ENCODE assay signal across 8 cellular contexts in the genomic region with DNA sequence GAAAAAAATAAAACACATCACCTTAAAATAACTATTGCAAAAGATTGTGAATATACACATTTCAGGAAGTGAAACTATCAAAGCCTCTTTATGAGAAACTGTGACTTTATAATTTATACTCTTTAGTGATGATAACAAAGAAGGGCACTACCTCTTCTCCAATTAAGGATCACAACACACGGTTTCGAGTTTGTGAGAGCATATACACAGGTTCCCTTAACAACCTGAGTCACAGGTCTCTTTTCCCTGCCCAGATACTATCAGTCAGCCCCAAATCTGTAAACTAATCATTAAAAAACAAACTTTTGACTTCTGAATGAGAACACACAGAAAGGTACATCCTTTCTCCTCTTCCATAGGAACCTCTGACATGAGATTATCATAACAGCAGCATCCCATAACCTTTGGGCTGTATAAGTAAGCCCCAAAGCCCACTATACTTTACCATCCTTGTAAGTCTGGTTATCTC. TPM values are rescaled to one million over a fixed set of nuclear protein-coding genes. Genes with fewer than 3 reads are reported as not detected.
DNase-seq lines count a peak whose midpoint lies in the region; ATAC-seq and TF ChIP-seq lines count a peak whose summit lies in the region.

No MANE protein-coding gene starts in this region.

- H3K36me3 Mint-ChIP-seq in CD8-positive, alpha-beta T cell = peaks cover 26% of the 10 kb centered on the region
- H3K36me3 Mint-ChIP-seq in activated T-helper 1 cell treated with anti-CD3 and anti-CD28 coated beads, Interleukin-12 subunit alpha, Interleukin-12 subunit beta, Interleukin-2, Interleukin-4 antibody, amounts not matched to agents 30 ng/mL and 10 ng/mL and 1 ng/mL, durations not matched to agents 14 hours and 24 hours and 36 hours (ENCODE audit: low read depth) = peaks cover 33% of the 10 kb centered on the region
- H3K36me3 Mint-ChIP-seq in naive thymus-derived CD4-positive, alpha-beta T cell = peaks cover 10 to 35% (median 17%) of the 10 kb centered on the region in 5 donors

- H3K27ac ChIP-seq in CD8-positive, alpha-beta T cell (ENCODE audit: low read depth, low read length) = peak overlapping the region; percentile 31
- peak overlapping the region; percentile 38 for H3K27ac ChIP-seq in naive thymus-derived CD4-positive, alpha-beta T cell (ENCODE audit: low read depth, low read length)

- H3K36me3 ChIP-seq in CD8-positive, alpha-beta T cell (ENCODE audit: insufficient read depth, low read length) = peaks cover 4% of the 10 kb centered on the region
- peaks cover 0 to 13% (median 0%) of the 10 kb centered on the region in 3 experiments for H3K36me3 ChIP-seq in naive thymus-derived CD4-positive, alpha-beta T cell (ENCODE audit: control insufficient read depth in 2 of 3, insufficient read depth in 3 of 3, low read length in 3 of 3)

- TF ChIP-seq CTCF in CD8-positive, alpha-beta T cell (IDR thresholded peaks at IDR 0.05) = no peak

- H3K9me3 Mint-ChIP-seq in CD8-positive, alpha-beta T cell = no peaks in the 10 kb centered on the region
- no peaks in the 10 kb centered on the region for H3K9me3 Mint-ChIP-seq in activated T-helper 1 cell treated with anti-CD3 and anti-CD28 coated beads, Interleukin-12 subunit alpha, Interleukin-12 subunit beta, Interleukin-2, Interleukin-4 antibody, amounts not matched to agents 30 ng/mL and 10 ng/mL and 1 ng/mL, durations not matched to agents 14 hours and 24 hours and 36 hours
- H3K9me3 Mint-ChIP-seq in naive thymus-derived CD4-positive, alpha-beta T cell = no peaks in the 10 kb centered on the region

- no peaks in the 10 kb centered on the region for H3K9me3 ChIP-seq in CD8-positive, alpha-beta T cell (ENCODE audit: low read length)
- H3K9me3 ChIP-seq in naive thymus-derived CD4-positive, alpha-beta T cell (ENCODE audit: control insufficient read depth in 2 of 3, low read length in 3 of 3) = no peaks in the 10 kb centered on the region

- H3K4me3 ChIP-seq in CD8-positive, alpha-beta T cell (ENCODE audit: low read depth, low read length) = peak overlapping the region; percentile 26
- H3K4me3 ChIP-seq in naive thymus-derived CD4-positive, alpha-beta T cell (ENCODE audit: low read length) = peak overlapping the region; percentile 29

- peaks cover 56% of the 10 kb centered on the region for H3K4me1 Mint-ChIP-seq in CD8-positive, alpha-beta T cell (ENCODE audit: low read depth)
- H3K4me1 Mint-ChIP-seq in activated T-helper 1 cell treated with anti-CD3 and anti-CD28 coated beads, Interleukin-12 subunit alpha, Interleukin-12 subunit beta, Interleukin-2, Interleukin-4 antibody, amounts not matched to agents 30 ng/mL and 10 ng/mL and 1 ng/mL, durations not matched to agents 14 hours and 24 hours and 36 hours (ENCODE audit: low read depth) = peaks cover 81% of the 10 kb centered on the region
- H3K4me1 Mint-ChIP-seq in naive thymus-derived CD4-positive, alpha-beta T cell = peaks cover 33 to 70% (median 58%) of the 10 kb centered on the region in 7 donors

- H3K27me3 Mint-ChIP-seq in CD8-positive, alpha-beta T cell (ENCODE audit: low read depth) = no peaks in the 10 kb centered on the region
- no peaks in the 10 kb centered on the region for H3K27me3 Mint-ChIP-seq in activated T-helper 1 cell treated with anti-CD3 and anti-CD28 coated beads, Interleukin-12 subunit alpha, Interleukin-12 subunit beta, Interleukin-2, Interleukin-4 antibody, amounts not matched to agents 30 ng/mL and 10 ng/mL and 1 ng/mL, durations not matched to agents 14 hours and 24 hours and 36 hours (ENCODE audit: insufficient read depth)
- H3K27me3 Mint-ChIP-seq in naive thymus-derived CD4-positive, alpha-beta T cell = no peaks in the 10 kb centered on the region

- H3K4me1 ChIP-seq in CD8-positive, alpha-beta T cell (ENCODE audit: insufficient read depth, low read length) = peaks cover 45% of the 10 kb centered on the region
- peaks cover 31 to 34% of the 10 kb centered on the region in 2 donors for H3K4me1 ChIP-seq in naive thymus-derived CD4-positive, alpha-beta T cell (ENCODE audit: control insufficient read depth in 2 of 2, insufficient read depth in 2 of 2, low read length in 2 of 2)

- ATAC-seq in CD8-positive, alpha-beta T cell = peak; percentile 55
- ATAC-seq in GM19463 (IDR thresholded peaks at IDR 0.05; ENCODE audit: unreplicated experiment) = peak; percentile 26
- ATAC-seq in HG03457 (IDR thresholded peaks at IDR 0.05; ENCODE audit: unreplicated experiment) = peak; percentile 13
- ATAC-seq in naive thymus-derived CD4-positive, alpha-beta T cell = peak; percentile 54

- no peak for DNase-seq in CD8-positive, alpha-beta T cell
- DNase-seq in activated T-helper 1 cell treated with anti-CD3 and anti-CD28 coated beads, Interleukin-12 subunit alpha, Interleukin-12 subunit beta, Interleukin-2, Interleukin-4 antibody, amounts not matched to agents 30 ng/mL and 10 ng/mL and 1 ng/mL, durations not matched to agents 14 hours and 24 hours and 36 hours (ENCODE audit: low spot score) = no peak
- peak in 2 of 9 donors; percentile 4 to 13 for DNase-seq in naive thymus-derived CD4-positive, alpha-beta T cell
- DNase-seq in putamen (ENCODE audit: low spot score) (no peak), middle frontal gyrus (ENCODE audit: extremely low spot score, low spot score) (no peak)
- no peak for DNase-seq in activated CD8-positive, alpha-beta memory T cell treated with anti-CD3 and anti-CD28 coated beads, Interleukin-2, amount 50 U/mL, for 4 hours

- POLR2A ChIA-PET in CD8-positive, alpha-beta T cell (lab: Charles Lee) = interaction anchor here (1.4 kb wide), 1 partner anchor 44 kb away, joined by 5 read pairs; a partner anchor contains a TSS
- POLR2A ChIA-PET in naive thymus-derived CD4-positive, alpha-beta T cell (lab: Charles Lee) = no interaction called here

- intact Hi-C loops in CD8-positive, alpha-beta T cell (cut with DNase I, micrococcal nuclease) = no loop called here
- intact Hi-C loops in activated T-helper 1 cell treated with anti-CD3 and anti-CD28 coated beads, Interleukin-12 subunit alpha, Interleukin-12 subunit beta, Interleukin-2, Interleukin-4 antibody, amounts not matched to agents 30 ng/mL and 10 ng/mL and 1 ng/mL, durations not matched to agents 14 hours and 24 hours and 36 hours (cut with micrococcal nuclease) = loop anchor here (1.0 to 10.0 kb wide), 13 partner anchors 11 to 746 kb away; a partner anchor contains a TSS
- intact Hi-C loops in naive thymus-derived CD4-positive, alpha-beta T cell (cut with micrococcal nuclease) = loop anchor here (1.0 to 5.0 kb wide), 6 partner anchors 19 to 108 kb away; no protein-coding TSS in a partner anchor

- no peaks in the 10 kb centered on the region for H3K27me3 ChIP-seq in CD8-positive, alpha-beta T cell (ENCODE audit: insufficient read depth, low read length)
- no peaks in the 10 kb centered on the region for H3K27me3 ChIP-seq in naive thymus-derived CD4-positive, alpha-beta T cell (ENCODE audit: control insufficient read depth in 2 of 2, insufficient read depth in 2 of 2, low read length in 2 of 2)

- peak overlapping the region; percentile 67 for H3K4me3 Mint-ChIP-seq in CD8-positive, alpha-beta T cell
- H3K4me3 Mint-ChIP-seq in activated T-helper 1 cell treated with anti-CD3 and anti-CD28 coated beads, Interleukin-12 subunit alpha, Interleukin-12 subunit beta, Interleukin-2, Interleukin-4 antibody, amounts not matched to agents 30 ng/mL and 10 ng/mL and 1 ng/mL, durations not matched to agents 14 hours and 24 hours and 36 hours = peak overlapping the region; percentile 74
- H3K4me3 Mint-ChIP-seq in naive thymus-derived CD4-positive, alpha-beta T cell = peak overlapping the region; percentile 41 to 84 (median 57)

- CTCF ChIA-PET in CD8-positive, alpha-beta T cell (lab: Charles Lee) = no interaction called here
- CTCF ChIA-PET in naive thymus-derived CD4-positive, alpha-beta T cell (lab: Charles Lee) = no interaction called here

- peak overlapping the region; percentile 82 for H3K27ac Mint-ChIP-seq in CD8-positive, alpha-beta T cell
- H3K27ac Mint-ChIP-seq in activated T-helper 1 cell treated with anti-CD3 and anti-CD28 coated beads, Interleukin-12 subunit alpha, Interleukin-12 subunit beta, Interleukin-2, Interleukin-4 antibody, amounts not matched to agents 30 ng/mL and 10 ng/mL and 1 ng/mL, durations not matched to agents 14 hours and 24 hours and 36 hours = peak overlapping the region; percentile 93
- peak overlapping the region; percentile 7 to 98 (median 78) for H3K27ac Mint-ChIP-seq in naive thymus-derived CD4-positive, alpha-beta T cell

RNA-seq across cellular contexts. Expression of a gene that starts 44.9 kb away (rescaled TPM):
- 10 to 100 TPM; 61.7 to 62.8 TPM for total RNA-seq in CD8-positive, alpha-beta T cell
- total RNA-seq in activated T-helper 1 cell treated with anti-CD3 and anti-CD28 coated beads, Interleukin-12 subunit alpha, Interleukin-12 subunit beta, Interleukin-2, Interleukin-4 antibody, amounts not matched to agents 30 ng/mL and 10 ng/mL and 1 ng/mL, durations not matched to agents 14 hours and 24 hours and 36 hours = 76.7 and 77.1 TPM in 2 replicates
- total RNA-seq in naive thymus-derived CD4-positive, alpha-beta T cell = 10 to 100 TPM; 55.8 to 82.2 (median 76.2) TPM
- polyA plus RNA-seq in naive thymus-derived CD4-positive, alpha-beta T cell = 10 to 100 TPM; 60.5 to 92.2 TPM

Comparison
In these comparisons a context has a peak if more than half of its experiments do, and no peak if none do; other contexts are left out.
1. intact Hi-C loops: an anchor here in activated T-helper 1 cell treated with anti-CD3 and anti-CD28 coated beads, Interleukin-12 subunit alpha, Interleukin-12 subunit beta, Interleukin-2, Interleukin-4 antibody, amounts not matched to agents 30 ng/mL and 10 ng/mL and 1 ng/mL, durations not matched to agents 14 hours and 24 hours and 36 hours (1.0 to 10.0 kb wide) and naive thymus-derived CD4-positive, alpha-beta T cell (1.0 to 5.0 kb wide); none called in CD8-positive, alpha-beta T cell.